1 cellular context compared by ENCODE assay signal in genomic region chr10:13306103-13306502, GRCh38.
TF ChIP-seq lines count a peak whose summit lies in the region.

No MANE protein-coding gene starts in this region.

TF ChIP-seq in GM12878, 131 proteins besides CTCF, POLR2A, EP300 and RAD21:
- TF ChIP-seq TCF3 (IDR thresholded peaks at IDR 0.05; ENCODE audit: borderline replicate concordance, insufficient read depth, low read depth, low read length), result 0 out of 2 replicates have a peak, but pooled peaks have one; percentile 16
- TF ChIP-seq ZBTB4 (CRISPR knock-in tag; IDR thresholded peaks at IDR 0.05), result no peak
- TF ChIP-seq, protein P1, sequence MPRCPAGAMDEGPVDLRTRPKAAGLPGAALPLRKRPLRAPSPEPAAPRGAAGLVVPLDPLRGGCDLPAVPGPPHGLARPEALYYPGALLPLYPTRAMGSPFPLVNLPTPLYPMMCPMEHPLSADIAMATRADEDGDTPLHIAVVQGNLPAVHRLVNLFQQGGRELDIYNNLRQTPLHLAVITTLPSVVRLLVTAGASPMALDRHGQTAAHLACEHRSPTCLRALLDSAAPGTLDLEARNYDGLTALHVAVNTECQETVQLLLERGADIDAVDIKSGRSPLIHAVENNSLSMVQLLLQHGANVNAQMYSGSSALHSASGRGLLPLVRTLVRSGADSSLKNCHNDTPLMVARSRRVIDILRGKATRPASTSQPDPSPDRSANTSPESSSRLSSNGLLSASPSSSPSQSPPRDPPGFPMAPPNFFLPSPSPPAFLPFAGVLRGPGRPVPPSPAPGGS (IDR thresholded peaks at IDR 0.05; ENCODE audit: borderline replicate concordance, insufficient read depth, low read depth, low read length, poor library complexity, severe bottlenecking), result peak; percentile 62
